In the genomic region with DNA sequence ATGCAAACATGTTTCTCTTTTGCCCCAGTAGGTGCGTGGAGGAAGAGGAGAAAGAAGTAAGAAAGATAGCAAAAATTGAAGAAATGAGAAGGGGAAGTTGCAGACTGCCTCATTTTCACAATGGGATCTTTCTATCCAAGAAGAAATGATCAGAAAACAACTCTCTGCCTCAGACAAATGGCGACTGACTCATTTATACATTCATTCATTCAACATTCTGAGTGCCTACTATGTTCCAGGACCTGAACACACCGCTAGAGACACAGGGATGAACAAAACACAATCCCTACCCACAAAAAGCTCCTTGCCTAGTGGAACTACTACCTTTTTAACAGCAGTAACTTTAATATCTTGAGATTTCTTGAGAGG, we compare ENCODE assay signal across 8 cellular contexts. TPM values are rescaled to one million over a fixed set of nuclear protein-coding genes. Genes with fewer than 3 reads are reported as not detected.
DNase-seq lines count a peak whose midpoint lies in the region; ATAC-seq and TF ChIP-seq lines count a peak whose summit lies in the region.

No MANE protein-coding gene starts in this region.

- no peaks in the 10 kb centered on the region for H3K36me3 ChIP-seq in thyroid gland

- ATAC-seq in GM18909 (IDR thresholded peaks at IDR 0.05; ENCODE audit: poor library complexity, unreplicated experiment) (peak; percentile 5), HG03521 (IDR thresholded peaks at IDR 0.05; ENCODE audit: unreplicated experiment) (peak; percentile 8), left colon (peak; percentile 7)

- CTCF ChIA-PET in AG04449 (lab: Yijun Ruan, JAX), result interaction anchor here (1.4 kb wide), 1 partner anchor 78 kb away, joined by 4 read pairs; no protein-coding TSS in a partner anchor

- no peak for TF ChIP-seq POLR2A in thyroid gland (IDR thresholded peaks at IDR 0.05)

- H3K27me3 ChIP-seq in thyroid gland, result no peaks in the 10 kb centered on the region

- intact Hi-C loops in left colon (cut with DNase I, micrococcal nuclease), result loop anchor here in 1 of 2 donors (5.0 kb wide), 1 partner anchor 76 kb away; no protein-coding TSS in a partner anchor
- intact Hi-C loops in thyroid gland (cut with DNase I), result loop anchor here (5.0 kb wide), 2 partner anchors 76 to 311 kb away; a partner anchor contains a TSS

- TF ChIP-seq CTCF in AG04449 (IDR thresholded peaks at IDR 0.05; ENCODE audit: insufficient read depth, low read length, missing control alignments) (no peak), thyroid gland (IDR thresholded peaks at IDR 0.05) (no peak)

- POLR2A ChIA-PET in AG04449 (lab: Yijun Ruan, JAX), result interaction anchor here (0.7 to 3.5 kb wide), 9 partner anchors 9 to 89 kb away, joined by 3 to 46 read pairs (median 3); a partner anchor contains a TSS

- H3K9me3 ChIP-seq in thyroid gland, result no peaks in the 10 kb centered on the region

- H3K4me1 ChIP-seq in thyroid gland, result peaks cover 27 to 32% of the 10 kb centered on the region in 2 donors

- H3K4me3 ChIP-seq in AG04449 (ENCODE audit: low read depth, low read length), result peak overlapping the region; percentile 94
- H3K4me3 ChIP-seq in thyroid gland (replicated peaks in 1 of 3), result peak overlapping the region; percentile 84 to 100 (median 91)

- WGBS in adipose tissue, 3 donors, result 0 to 1% (median 0%) methylated on average over 3 of the region's 3 CpGs
- WGBS in thyroid gland, 2 donors, result 0% methylated on average over 3 of the region's 3 CpGs

- DNase-seq in AG04449 (ENCODE audit: low read depth, low spot score), result no peak
- DNase-seq in left colon, result no peak
- DNase-seq in thyroid gland, result no peak
- DNase-seq in NCI-H82 (lab: John Stamatoyannopoulos, UW), result no peak
- no peak for DNase-seq in cerebellum (ENCODE audit: low spot score)

- H3K27ac ChIP-seq in adipose tissue (ENCODE audit: low read depth, low read length) (peak overlapping the region; percentile 91), thyroid gland (peak overlapping the region; percentile 98 to 100 (median 98))

RNA-seq across cellular contexts. Expression of a gene that starts 0.3 kb away (rescaled TPM):
- polyA plus RNA-seq in adipose tissue, result 10 to 100 TPM in 2 of 3 donors, 1 to 10 TPM in 1; 3.8 to 11.0 (median 10.2) TPM
- total RNA-seq in left colon (10 to 100 TPM in 1 of 2 donors, 1 to 10 TPM in 1; 8.4 to 12.9 TPM), thyroid gland (10 to 100 TPM; 21.0 to 26.7 (median 24.2) TPM), cerebellum (59.4 TPM)

RNA-seq across cellular contexts. Expression of a gene that starts 0.8 kb away (rescaled TPM):
- polyA plus RNA-seq in adipose tissue, result 10 to 100 TPM; 16.0 to 43.5 (median 29.3) TPM
- 10 to 100 TPM; 29.3 to 30.0 TPM for total RNA-seq in left colon
- 10 to 100 TPM; 61.9 to 81.4 (median 72.4) TPM for total RNA-seq in thyroid gland
- total RNA-seq in cerebellum, result 94.6 TPM

RNA-seq across cellular contexts. Expression of a gene that starts 55.5 kb away (rescaled TPM):
- 1,000 to 10,000 TPM in 2 of 3 donors, 100 to 1,000 TPM in 1; 438 to 7,745 (median 1,180) TPM for polyA plus RNA-seq in adipose tissue
- total RNA-seq in left colon, result 10 to 100 TPM in 1 of 2 donors, 1 to 10 TPM in 1; 3.1 to 11.3 TPM
- total RNA-seq in thyroid gland, result 10 to 100 TPM in 1 of 4 donors, 1 to 10 TPM in 1, not detected in 2; 2.9 to 25.7 TPM
- not detected for total RNA-seq in cerebellum
